Comparison of ENCODE assay signal across 9 cellular contexts in genomic region chr6:83431545-83432165, GRCh38. TPM values are rescaled to one million over a fixed set of nuclear protein-coding genes. Genes with fewer than 3 reads are reported as not detected.
DNase-seq lines count a peak whose midpoint lies in the region; ATAC-seq, FAIRE-seq and TF ChIP-seq lines count a peak whose summit lies in the region.
"Had no signal": no experiment of that assay in that cellular context is flagged by ENCODE, and none has a peak within 500 bp of the region (broad histone marks: within the 10 kb centered on the region; RNA-seq: fewer than 3 reads in every experiment).

No MANE protein-coding gene starts in this region.

- no peak for FAIRE-seq in frontal cortex (lab: Jason Lieb, UNC)

- peak overlapping the region; percentile 75 for H3K4me3 Mint-ChIP-seq in endodermal cell

- ATAC-seq in Right ventricle myocardium inferior (no peak), left ventricle myocardium superior (no peak), HG03097 (IDR thresholded peaks at IDR 0.05; ENCODE audit: low FRiP score, unreplicated experiment) (no peak), GM21447 (IDR thresholded peaks at IDR 0.05; ENCODE audit: unreplicated experiment) (no peak)

- 76 to 79% methylated on average over 7 to 19 of the region's 19 CpGs for WGBS in endodermal cell (ENCODE audit: insufficient coverage in 1 of 2, insufficient read length in 1 of 2), 2 experiments

- H3K36me3 ChIP-seq in endodermal cell (ENCODE audit: control insufficient read depth, insufficient read depth, low read length) (no peaks in the 10 kb centered on the region), mucosa of stomach (ENCODE audit: control insufficient read depth, insufficient read depth, low read length) (no peaks in the 10 kb centered on the region)

- H3K27ac Mint-ChIP-seq in endodermal cell = peak overlapping the region; percentile 93

- no peak overlapping the region for H3K27ac ChIP-seq in endodermal cell (ENCODE audit: low read depth, low read length)

- no peaks in the 10 kb centered on the region for H3K4me1 ChIP-seq in endodermal cell (ENCODE audit: control insufficient read depth, insufficient read depth, low read length)
- peaks cover 15% of the 10 kb centered on the region for H3K4me1 ChIP-seq in mucosa of stomach (ENCODE audit: control insufficient read depth, insufficient read depth, low read length)

- H3K27me3 Mint-ChIP-seq in endodermal cell (ENCODE audit: insufficient read depth) = peaks cover 3% of the 10 kb centered on the region

- H3K4me3 ChIP-seq in endodermal cell (ENCODE audit: low read length) (peak overlapping the region; percentile 81), mucosa of stomach (ENCODE audit: low read length) (peak overlapping the region; percentile 45)

- H3K36me3 Mint-ChIP-seq in endodermal cell (ENCODE audit: low read depth) = no peaks in the 10 kb centered on the region

- intact Hi-C loops in Right ventricle myocardium inferior (cut with DNase I) (loop anchor here (5.0 kb wide), 1 partner anchor 81 kb away; the partner anchor contains the start of gene PRSS35), left ventricle myocardium superior (cut with micrococcal nuclease) (no loop called here)

- H3K9me3 Mint-ChIP-seq in endodermal cell = no peaks in the 10 kb centered on the region

- DNase-seq in Right ventricle myocardium inferior (ENCODE audit: missing footprints) (peak; percentile 69), left ventricle myocardium superior (no peak), endodermal cell (no peak), NCI-H1694 (lab: John Stamatoyannopoulos, UW) (no peak), frontal cortex (ENCODE audit: low spot score in 2 of 2) (no peak)
- DNase-seq: AML-193 had no signal

- H3K27me3 ChIP-seq in endodermal cell (ENCODE audit: control insufficient read depth, insufficient read depth, low read length, poor library complexity, severe bottlenecking) (no peaks in the 10 kb centered on the region), mucosa of stomach (ENCODE audit: control insufficient read depth, insufficient read depth, low read length) (no peaks in the 10 kb centered on the region)

- TF ChIP-seq CTCF in endodermal cell (conservative IDR thresholded peaks at IDR 0.05) = no peak

- H3K9me3 ChIP-seq in endodermal cell (ENCODE audit: control insufficient read depth, low read length) = no peaks in the 10 kb centered on the region
- H3K9me3 ChIP-seq in mucosa of stomach (ENCODE audit: control insufficient read depth, low read length) = no peaks in the 10 kb centered on the region

- peaks cover 16% of the 10 kb centered on the region for H3K4me1 Mint-ChIP-seq in endodermal cell

- H3K9ac ChIP-seq in endodermal cell (ENCODE audit: extremely low read depth, low read length, poor library complexity, severe bottlenecking) = no peak overlapping the region
- peak overlapping the region; percentile 85 for H3K9ac ChIP-seq in mucosa of stomach (ENCODE audit: low read length)

RNA-seq across cellular contexts. Expression of gene ME1, which starts 0.8 kb away (rescaled TPM):
- total RNA-seq in Right ventricle myocardium inferior (24.8 TPM), left ventricle myocardium superior (24.9 TPM), endodermal cell (10 to 100 TPM in 1 of 2 donors, 1 to 10 TPM in 1; 7.5 to 15.4 TPM), frontal cortex (2.9 TPM)
- 11.8 TPM for polyA plus RNA-seq in endodermal cell (2013, experiment 1 of 2)
- polyA plus RNA-seq in endodermal cell (2013, experiment 2 of 2) = 11.6 TPM
